19 cellular contexts compared by ENCODE assay signal in genomic region chr19:34793562-34793961, GRCh38. TPM values are rescaled to one million over a fixed set of nuclear protein-coding genes. Genes with fewer than 3 reads are reported as not detected.
DNase-seq lines count a peak whose midpoint lies in the region; ATAC-seq, FAIRE-seq and TF ChIP-seq lines count a peak whose summit lies in the region.
"Had no signal": no experiment of that assay in that cellular context is flagged by ENCODE, and none has a peak within 500 bp of the region (broad histone marks: within the 10 kb centered on the region; RNA-seq: fewer than 3 reads in every experiment).

No MANE protein-coding gene starts in this region.

- H3K36me3 ChIP-seq in DND-41 (ENCODE audit: insufficient read depth, low read length): no peaks in the 10 kb centered on the region
- H3K36me3 ChIP-seq in keratinocyte (ENCODE audit: control insufficient read depth in 2 of 2, extremely low read depth in 1 of 2, insufficient read depth in 2 of 2, low read length in 2 of 2): no peaks in the 10 kb centered on the region
- H3K36me3 ChIP-seq: pancreas, stomach, uterus had no signal

- CTCF ChIA-PET in AG04450 (lab: Charles Lee): no interaction called here

- H3K4me1 ChIP-seq in DND-41 (ENCODE audit: insufficient read depth, low read length) (peaks cover 10% of the 10 kb centered on the region; the same call in 1 of the 2 replicates), keratinocyte (ENCODE audit: control insufficient read depth, extremely low read depth, insufficient read depth, low read length) (no peaks in the 10 kb centered on the region)
- H3K4me1 ChIP-seq: pancreas, stomach, uterus had no signal

- dilution Hi-C loops in keratinocyte (cut with MboI; ENCODE audit: extremely low pct_ligation_motif_present, low sequenced_read_pairs): no loop called here

- H2AFZ ChIP-seq in DND-41 (ENCODE audit: low read depth, low read length) (peak overlapping the region; percentile 63), keratinocyte (ENCODE audit: control insufficient read depth, low read length) (peak overlapping the region; percentile 13)

- H3K79me2 ChIP-seq in DND-41 (ENCODE audit: insufficient read depth, low read length) (no peaks in the 10 kb centered on the region), keratinocyte (ENCODE audit: control insufficient read depth, insufficient read depth, low read length) (no peaks in the 10 kb centered on the region)

- H3K9ac ChIP-seq in DND-41 (ENCODE audit: low read depth, low read length) (no peak overlapping the region), keratinocyte (ENCODE audit: control insufficient read depth, extremely low read depth, insufficient read depth, low read length) (no peak overlapping the region)

- FAIRE-seq in keratinocyte (lab: Jason Lieb, UNC): no peak
- no peak for FAIRE-seq in D721Med (lab: Jason Lieb, UNC)
- FAIRE-seq: endometrium, pancreas had no signal

- H3K4me3 ChIP-seq in AG04450 (ENCODE audit: low read depth, low read length) (peak overlapping the region; percentile 5; the same call in 1 of the 2 replicates), DND-41 (ENCODE audit: low read depth in 1 of 2, low read length in 2 of 2) (no peak overlapping the region), keratinocyte (ENCODE audit: control insufficient read depth in 2 of 3, extremely low read depth in 1 of 3, insufficient read depth in 2 of 3, low read depth in 1 of 3, low read length in 3 of 3) (no peak overlapping the region)
- H3K4me3 ChIP-seq: pancreas, stomach, uterus had no signal

- peak; percentile 72 for ATAC-seq in DND-41 (ENCODE audit: insufficient read depth, low read depth)
- ATAC-seq: pancreas had no signal

- H3K9me3 ChIP-seq in AG04450 (ENCODE audit: control insufficient read depth, insufficient read depth, low read length): no peaks in the 10 kb centered on the region
- H3K9me3 ChIP-seq in DND-41 (ENCODE audit: insufficient read depth, low read length, severe bottlenecking): no peaks in the 10 kb centered on the region
- H3K9me3 ChIP-seq in keratinocyte (ENCODE audit: control insufficient read depth, low read depth, low read length): no peaks in the 10 kb centered on the region
- H3K9me3 ChIP-seq: pancreas, uterus had no signal

- H3K27me3 ChIP-seq in AG04450 (ENCODE audit: control insufficient read depth, insufficient read depth, low read length) (no peaks in the 10 kb centered on the region), DND-41 (ENCODE audit: insufficient read depth, low read length, poor library complexity) (no peaks in the 10 kb centered on the region), keratinocyte (ENCODE audit: control insufficient read depth, extremely low read depth, insufficient read depth, low read length) (no peaks in the 10 kb centered on the region)
- H3K27me3 ChIP-seq: pancreas, stomach, uterus had no signal

- H3K4me2 ChIP-seq in DND-41 (ENCODE audit: insufficient read depth, low read length): peak overlapping the region; percentile 32; the same call in 1 of the 2 replicates
- H3K4me2 ChIP-seq in keratinocyte (ENCODE audit: control insufficient read depth, extremely low read depth, insufficient read depth, low read depth, low read length): no peak overlapping the region

- H3K27ac ChIP-seq in AG04450 (ENCODE audit: low read depth, low read length) (no peak overlapping the region), DND-41 (ENCODE audit: low read length) (no peak overlapping the region), keratinocyte (ENCODE audit: control insufficient read depth, insufficient read depth, low read length) (no peak overlapping the region)
- H3K27ac ChIP-seq: pancreas, stomach, uterus had no signal

- no peaks in the 10 kb centered on the region for H3K9me1 ChIP-seq in keratinocyte (ENCODE audit: control insufficient read depth, extremely low read depth, insufficient read depth, low read length)

- POLR2A ChIA-PET in AG04450 (lab: Yijun Ruan, JAX): no interaction called here

- no peaks in the 10 kb centered on the region for H4K20me1 ChIP-seq in DND-41 (ENCODE audit: insufficient read depth, low read length)
- H4K20me1 ChIP-seq in keratinocyte (ENCODE audit: control insufficient read depth, extremely low read depth, insufficient read depth, low read length): no peaks in the 10 kb centered on the region

- DNase-seq in AG04450 (ENCODE audit: low read depth, low spot score) (no peak), DND-41 (peak; percentile 7), RPMI7951 (ENCODE audit: low read depth) (peak; percentile 46), keratinocyte (ENCODE audit: low read depth, low spot score) (no peak), NCI-H146 (lab: John Stamatoyannopoulos, UW) (no peak), GDM1 (lab: John Stamatoyannopoulos, UW) (no peak), D721Med (ENCODE audit: insufficient read length, low spot score) (no peak)
- no peak for DNase-seq in stimulated activated naive CD4-positive, alpha-beta T cell (lab: John Stamatoyannopoulos, UW)
- DNase-seq: activated CD4-positive, alpha-beta T cell treated with anti-CD3 and anti-CD28 coated beads for 48 hours; activated T-cell treated with anti-CD3 and anti-CD28 coated beads, Interleukin-2, amount 50 U/mL, for 1 hour; cerebellar nuclear complex; immature natural killer cell; NCI-H2081; NCI-H69; pancreas; stomach; T-helper 9 cell; uterus had no signal

- TF ChIP-seq CTCF in AG04450 (IDR thresholded peaks at IDR 0.05; ENCODE audit: low read depth, low read length) (no peak), DND-41 (IDR thresholded peaks at IDR 0.05; ENCODE audit: borderline replicate concordance, extremely low read depth, low read length, poor library complexity, severe bottlenecking) (no peak), keratinocyte (optimal IDR thresholded peaks at IDR 0.05 in 1 of 3, IDR thresholded peaks at IDR 0.05 in 1 of 3, conservative IDR thresholded peaks at IDR 0.05 in 1 of 3; ENCODE audit: extremely low read depth in 1 of 3, insufficient read depth in 2 of 3, low read length in 3 of 3) (no peak), D721Med (IDR thresholded peaks at IDR 0.05; ENCODE audit: insufficient read depth, missing control alignments) (no peak)

RNA-seq across cellular contexts. Expression of gene ZNF599, which starts 20.5 kb away (rescaled TPM):
- 8.6 and 9.1 TPM in 2 replicates for polyA plus RNA-seq in AG04450 (2011; rRNA removed)
- polyA minus RNA-seq in AG04450 (2011; rRNA and poly(A)+ RNA removed): 5.4 and 6.4 TPM in 2 replicates
- 9.4 and 15.1 TPM in 2 replicates for total RNA-seq in RPMI7951 (2014; rRNA removed; shearing (Covaris generic))
- 2.8 to 5.3 TPM (median 3.6 TPM) in 3 replicates for polyA plus RNA-seq in keratinocyte
- 0.91 TPM for polyA plus RNA-seq in keratinocyte (2011; ENCODE audit: low read depth)
- polyA plus RNA-seq in keratinocyte (2011; cell fraction: cytosol; rRNA removed): 3.1 and 3.3 TPM in 2 replicates
- polyA plus RNA-seq in keratinocyte (2011; cell fraction: nucleus; rRNA removed): 5.6 and 6.8 TPM in 2 replicates
- 1.9 and 2.5 TPM in 2 replicates for polyA plus RNA-seq in keratinocyte (2012; ENCODE audit: low replicate concordance)
- 2.3 to 3.0 TPM (median 2.3 TPM) in 3 replicates for polyA minus RNA-seq in keratinocyte
- 5.4 TPM for polyA minus RNA-seq in keratinocyte (2011; cell fraction: cytosol; rRNA and poly(A)+ RNA removed)
- 0.93 and 1.6 TPM in 2 replicates for polyA minus RNA-seq in keratinocyte (2011; cell fraction: nucleus; rRNA and poly(A)+ RNA removed)

RNA-seq across cellular contexts. Expression of gene ZNF181, which starts 59.5 kb away (rescaled TPM):
- polyA plus RNA-seq in AG04450 (2011; rRNA removed) (5.0 and 9.3 TPM in 2 replicates), keratinocyte (2.9 to 4.5 TPM (median 4.0 TPM) in 3 replicates)
- polyA minus RNA-seq in AG04450 (2011; rRNA and poly(A)+ RNA removed): 4.1 and 7.2 TPM in 2 replicates
- 10.8 and 16.8 TPM in 2 replicates for total RNA-seq in RPMI7951 (2014; rRNA removed; shearing (Covaris generic))
- 3.7 TPM for polyA plus RNA-seq in keratinocyte (2011; ENCODE audit: low read depth)
- polyA plus RNA-seq in keratinocyte (2011; cell fraction: cytosol; rRNA removed): 2.0 and 2.9 TPM in 2 replicates
- 5.9 and 8.3 TPM in 2 replicates for polyA plus RNA-seq in keratinocyte (2011; cell fraction: nucleus; rRNA removed)
- 2.3 and 3.0 TPM in 2 replicates for polyA plus RNA-seq in keratinocyte (2012; ENCODE audit: low replicate concordance)
- 0.39 to 2.0 TPM (median 2.0 TPM) in 3 replicates for polyA minus RNA-seq in keratinocyte
- polyA minus RNA-seq in keratinocyte (2011; cell fraction: cytosol; rRNA and poly(A)+ RNA removed): 1.2 TPM
- polyA minus RNA-seq in keratinocyte (2011; cell fraction: nucleus; rRNA and poly(A)+ RNA removed): 2.0 and 4.0 TPM in 2 replicates

Comparison
In these comparisons a context has a peak if more than half of its experiments do, and no peak if none do; other contexts are left out.
1. DNase-seq: peak in DND-41 (single experiment) and RPMI7951 (single experiment); none in AG04450 (single experiment), keratinocyte (single experiment), stimulated activated naive CD4-positive, alpha-beta T cell (0 of 6), NCI-H146 (single experiment), GDM1 (single experiment) and D721Med (single experiment).